Comparison of ENCODE assay signal across 1 cellular context in the genomic region with DNA sequence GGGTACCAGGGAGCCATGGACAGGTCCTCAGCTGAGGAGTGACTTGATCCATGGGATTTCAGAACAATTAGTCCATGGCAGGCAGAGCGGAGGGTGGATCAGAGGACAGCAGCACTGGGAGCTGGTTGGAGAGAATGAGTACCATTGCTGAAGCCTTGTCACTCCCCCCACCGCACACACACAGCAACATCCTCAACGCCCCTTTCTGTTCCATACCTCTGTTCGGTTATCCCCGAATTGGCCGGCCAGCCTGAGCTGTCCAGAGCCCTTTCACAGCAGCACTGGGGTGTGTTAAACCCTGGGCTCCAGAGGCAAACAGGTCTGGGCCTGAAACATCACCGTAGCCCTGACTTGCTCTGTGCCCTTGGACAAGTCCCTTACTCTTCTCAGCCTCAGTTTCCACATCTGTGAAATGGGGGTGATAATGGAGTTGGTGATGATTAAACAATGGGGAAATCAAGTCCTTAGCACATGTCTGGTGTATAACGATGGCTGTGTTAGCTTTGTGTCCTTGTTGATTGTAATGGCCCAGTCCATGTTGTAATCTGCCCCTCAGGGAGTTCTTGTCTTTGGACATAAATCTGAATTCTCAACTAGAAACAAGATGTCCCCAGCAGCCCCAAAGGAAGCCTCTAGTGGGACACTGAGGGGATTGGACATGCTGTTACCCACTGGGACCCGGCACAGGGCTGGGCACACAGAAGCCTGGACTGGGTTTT.
TF ChIP-seq lines count a peak whose summit lies in the region.

No MANE protein-coding gene starts in this region.

TF ChIP-seq in WTC11, 78 proteins besides CTCF, POLR2A, EP300 and RAD21 (continued from another document):
- TF ChIP-seq, protein P1, sequence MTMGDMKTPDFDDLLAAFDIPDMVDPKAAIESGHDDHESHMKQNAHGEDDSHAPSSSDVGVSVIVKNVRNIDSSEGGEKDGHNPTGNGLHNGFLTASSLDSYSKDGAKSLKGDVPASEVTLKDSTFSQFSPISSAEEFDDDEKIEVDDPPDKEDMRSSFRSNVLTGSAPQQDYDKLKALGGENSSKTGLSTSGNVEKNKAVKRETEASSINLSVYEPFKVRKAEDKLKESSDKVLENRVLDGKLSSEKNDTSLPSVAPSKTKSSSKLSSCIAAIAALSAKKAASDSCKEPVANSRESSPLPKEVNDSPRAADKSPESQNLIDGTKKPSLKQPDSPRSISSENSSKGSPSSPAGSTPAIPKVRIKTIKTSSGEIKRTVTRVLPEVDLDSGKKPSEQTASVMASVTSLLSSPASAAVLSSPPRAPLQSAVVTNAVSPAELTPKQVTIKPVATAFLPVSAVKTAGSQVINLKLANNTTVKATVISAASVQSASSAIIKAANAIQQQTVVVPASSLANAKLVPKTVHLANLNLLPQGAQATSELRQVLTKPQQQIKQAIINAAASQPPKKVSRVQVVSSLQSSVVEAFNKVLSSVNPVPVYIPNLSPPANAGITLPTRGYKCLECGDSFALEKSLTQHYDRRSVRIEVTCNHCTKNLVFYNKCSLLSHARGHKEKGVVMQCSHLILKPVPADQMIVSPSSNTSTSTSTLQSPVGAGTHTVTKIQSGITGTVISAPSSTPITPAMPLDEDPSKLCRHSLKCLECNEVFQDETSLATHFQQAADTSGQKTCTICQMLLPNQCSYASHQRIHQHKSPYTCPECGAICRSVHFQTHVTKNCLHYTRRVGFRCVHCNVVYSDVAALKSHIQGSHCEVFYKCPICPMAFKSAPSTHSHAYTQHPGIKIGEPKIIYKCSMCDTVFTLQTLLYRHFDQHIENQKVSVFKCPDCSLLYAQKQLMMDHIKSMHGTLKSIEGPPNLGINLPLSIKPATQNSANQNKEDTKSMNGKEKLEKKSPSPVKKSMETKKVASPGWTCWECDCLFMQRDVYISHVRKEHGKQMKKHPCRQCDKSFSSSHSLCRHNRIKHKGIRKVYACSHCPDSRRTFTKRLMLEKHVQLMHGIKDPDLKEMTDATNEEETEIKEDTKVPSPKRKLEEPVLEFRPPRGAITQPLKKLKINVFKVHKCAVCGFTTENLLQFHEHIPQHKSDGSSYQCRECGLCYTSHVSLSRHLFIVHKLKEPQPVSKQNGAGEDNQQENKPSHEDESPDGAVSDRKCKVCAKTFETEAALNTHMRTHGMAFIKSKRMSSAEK (CRISPR knock-in tag; IDR thresholded peaks at IDR 0.05; ENCODE audit: borderline replicate concordance), result no peak
- TF ChIP-seq USF2 (CRISPR knock-in tag; IDR thresholded peaks at IDR 0.05), result no peak
- TF ChIP-seq, protein P2, sequence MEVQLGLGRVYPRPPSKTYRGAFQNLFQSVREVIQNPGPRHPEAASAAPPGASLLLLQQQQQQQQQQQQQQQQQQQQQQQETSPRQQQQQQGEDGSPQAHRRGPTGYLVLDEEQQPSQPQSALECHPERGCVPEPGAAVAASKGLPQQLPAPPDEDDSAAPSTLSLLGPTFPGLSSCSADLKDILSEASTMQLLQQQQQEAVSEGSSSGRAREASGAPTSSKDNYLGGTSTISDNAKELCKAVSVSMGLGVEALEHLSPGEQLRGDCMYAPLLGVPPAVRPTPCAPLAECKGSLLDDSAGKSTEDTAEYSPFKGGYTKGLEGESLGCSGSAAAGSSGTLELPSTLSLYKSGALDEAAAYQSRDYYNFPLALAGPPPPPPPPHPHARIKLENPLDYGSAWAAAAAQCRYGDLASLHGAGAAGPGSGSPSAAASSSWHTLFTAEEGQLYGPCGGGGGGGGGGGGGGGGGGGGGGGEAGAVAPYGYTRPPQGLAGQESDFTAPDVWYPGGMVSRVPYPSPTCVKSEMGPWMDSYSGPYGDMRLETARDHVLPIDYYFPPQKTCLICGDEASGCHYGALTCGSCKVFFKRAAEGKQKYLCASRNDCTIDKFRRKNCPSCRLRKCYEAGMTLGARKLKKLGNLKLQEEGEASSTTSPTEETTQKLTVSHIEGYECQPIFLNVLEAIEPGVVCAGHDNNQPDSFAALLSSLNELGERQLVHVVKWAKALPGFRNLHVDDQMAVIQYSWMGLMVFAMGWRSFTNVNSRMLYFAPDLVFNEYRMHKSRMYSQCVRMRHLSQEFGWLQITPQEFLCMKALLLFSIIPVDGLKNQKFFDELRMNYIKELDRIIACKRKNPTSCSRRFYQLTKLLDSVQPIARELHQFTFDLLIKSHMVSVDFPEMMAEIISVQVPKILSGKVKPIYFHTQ (CRISPR knock-in tag; IDR thresholded peaks at IDR 0.05), result no peak
- TF ChIP-seq HMGA2 (CRISPR knock-in tag; IDR thresholded peaks at IDR 0.05), result no peak
- no peak for TF ChIP-seq AFF4 (CRISPR knock-in tag; IDR thresholded peaks at IDR 0.05; ENCODE audit: borderline replicate concordance)
- TF ChIP-seq NFYB (CRISPR knock-in tag; conservative IDR thresholded peaks at IDR 0.05; ENCODE audit: low read depth), result no peak
- TF ChIP-seq EMX1 (CRISPR knock-in tag; IDR thresholded peaks at IDR 0.05), result no peak
- TF ChIP-seq, protein P3, sequence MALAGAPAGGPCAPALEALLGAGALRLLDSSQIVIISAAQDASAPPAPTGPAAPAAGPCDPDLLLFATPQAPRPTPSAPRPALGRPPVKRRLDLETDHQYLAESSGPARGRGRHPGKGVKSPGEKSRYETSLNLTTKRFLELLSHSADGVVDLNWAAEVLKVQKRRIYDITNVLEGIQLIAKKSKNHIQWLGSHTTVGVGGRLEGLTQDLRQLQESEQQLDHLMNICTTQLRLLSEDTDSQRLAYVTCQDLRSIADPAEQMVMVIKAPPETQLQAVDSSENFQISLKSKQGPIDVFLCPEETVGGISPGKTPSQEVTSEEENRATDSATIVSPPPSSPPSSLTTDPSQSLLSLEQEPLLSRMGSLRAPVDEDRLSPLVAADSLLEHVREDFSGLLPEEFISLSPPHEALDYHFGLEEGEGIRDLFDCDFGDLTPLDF (CRISPR knock-in tag; IDR thresholded peaks at IDR 0.05), result no peak
- TF ChIP-seq PRRX2 (CRISPR knock-in tag; IDR thresholded peaks at IDR 0.05), result no peak
- TF ChIP-seq CREM (CRISPR knock-in tag; IDR thresholded peaks at IDR 0.05), result no peak
- TF ChIP-seq ETV6 (CRISPR knock-in tag; IDR thresholded peaks at IDR 0.05), result no peak
- TF ChIP-seq CDX4 (CRISPR knock-in tag; IDR thresholded peaks at IDR 0.05; ENCODE audit: borderline replicate concordance), result no peak
- no peak for TF ChIP-seq JUN (CRISPR knock-in tag; IDR thresholded peaks at IDR 0.05)
